ENCODE assay signal across 2 cellular contexts in genomic region chr19:4653793-4654436, GRCh38.
TF ChIP-seq lines count a peak whose summit lies in the region.

No MANE protein-coding gene starts in this region.

TF ChIP-seq in GM12878, 131 proteins besides CTCF, POLR2A, EP300 and RAD21:
- TF ChIP-seq POLR2AphosphoS5 (IDR thresholded peaks at IDR 0.05; ENCODE audit: low read length) (no peak), NR2C1 (IDR thresholded peaks at IDR 0.05) (no peak), BCL3 (IDR thresholded peaks at IDR 0.05; ENCODE audit: borderline replicate concordance, insufficient read depth, low read depth, low read length, poor library complexity, severe bottlenecking) (no peak), E2F8 (IDR thresholded peaks at IDR 0.05; ENCODE audit: low read depth, partially characterized antibody) (no peak), RAD51 (IDR thresholded peaks at IDR 0.05) (no peak), FOS (IDR thresholded peaks at IDR 0.05; ENCODE audit: borderline replicate concordance, extremely low read depth, insufficient read length) (no peak), MXI1 (IDR thresholded peaks at IDR 0.05; ENCODE audit: low read depth, low read length) (no peak), EED (IDR thresholded peaks at IDR 0.05; ENCODE audit: low read depth) (no peak), CREB1 (IDR thresholded peaks at IDR 0.05; ENCODE audit: low read depth) (no peak), RELA (IDR thresholded peaks at IDR 0.05; ENCODE audit: borderline replicate concordance, partially characterized antibody) (no peak), RBBP5 (conservative IDR thresholded peaks at IDR 0.05) (no peak)
TF ChIP-seq in GM12878: peak in this region for 0.

TF ChIP-seq in liver, 16 proteins besides CTCF, POLR2A, EP300 and RAD21:
- TF ChIP-seq JUND (IDR thresholded peaks at IDR 0.05) = no peak
